Comparison of ENCODE assay signal across 8 cellular contexts in the genomic region with DNA sequence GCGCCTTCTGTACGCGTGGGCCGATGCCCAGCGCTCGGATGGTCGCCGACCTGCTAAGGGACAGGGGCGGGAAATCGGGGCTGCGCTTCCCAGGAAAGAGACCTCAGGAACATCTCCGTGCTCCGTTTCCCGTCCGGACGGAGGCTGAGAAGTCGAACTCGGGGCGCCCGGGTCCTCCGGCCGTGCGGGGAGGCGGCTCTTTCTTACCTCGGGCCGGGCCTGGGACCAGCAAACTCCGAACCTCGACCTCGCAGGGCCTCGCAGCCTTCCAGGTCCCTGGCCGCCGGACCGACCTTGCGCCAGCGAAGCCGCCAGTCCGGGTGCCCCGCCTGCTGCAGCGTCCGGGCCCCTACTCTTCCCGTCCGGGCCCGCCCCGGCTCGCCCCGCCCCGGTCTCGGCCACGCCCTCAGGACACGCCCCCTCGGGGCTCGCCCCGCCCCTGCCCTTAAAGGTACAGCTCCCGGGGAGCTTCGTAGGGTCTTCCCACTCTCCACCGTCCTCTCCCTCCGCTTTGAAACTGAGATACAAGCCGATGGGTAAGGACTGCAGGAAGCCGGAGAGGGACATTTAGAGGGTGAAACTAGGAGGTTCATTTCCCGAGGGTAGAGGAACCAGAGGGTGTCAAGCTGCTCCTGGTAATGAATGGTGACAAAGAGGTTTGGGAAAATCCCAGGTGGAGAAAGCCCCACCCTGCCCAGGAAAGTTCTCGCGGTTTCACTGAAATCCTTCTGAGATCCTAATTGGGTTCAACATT. TPM values are rescaled to one million over a fixed set of nuclear protein-coding genes. Genes with fewer than 3 reads are reported as not detected.
DNase-seq lines count a peak whose midpoint lies in the region; ATAC-seq and TF ChIP-seq lines count a peak whose summit lies in the region.

TSS of gene SLC8B1 (minus strand) at position 324 of the 754 bp plus-strand sequence. CDS start 2,231 bp downstream, outside the sequence.

- H3K36me3 ChIP-seq in aorta (ENCODE audit: control insufficient read depth in 1 of 2, insufficient read depth in 2 of 2, low read length in 1 of 2): no peaks in the 10 kb centered on the region

- ATAC-seq in HG02610 (IDR thresholded peaks at IDR 0.05; ENCODE audit: unreplicated experiment): peak; percentile 96
- ATAC-seq in aorta (ENCODE audit: low FRiP score): peak; percentile 99

- DNase-seq in NCI-H146 (lab: John Stamatoyannopoulos, UW) (peak; percentile 76), T1000 (lab: John Stamatoyannopoulos, UW) (peak; percentile 71), astrocyte of the cerebellum (ENCODE audit: low read depth) (peak; percentile 27), hepatic stellate cell (ENCODE audit: low spot score) (peak; percentile 86), retina (peak; percentile 87), aorta (peak; percentile 92 to 96)

- peak within 1 kb of the TSS in 1 of 2 donors; percentile 20 for H3K27ac ChIP-seq in aorta (ENCODE audit: low read depth in 1 of 2, low read length in 2 of 2)

- 1% methylated on average over 38 to 62 of the region's 62 CpGs for WGBS in aorta, 2 donors

- TF ChIP-seq POLR2A in GM15510 (IDR thresholded peaks at IDR 0.05; ENCODE audit: borderline replicate concordance, extremely low read depth, insufficient read length): peak; percentile 86

- H3K9me3 ChIP-seq in aorta (ENCODE audit: control insufficient read depth, low read length): no peaks in the 10 kb centered on the region

- intact Hi-C loops in aorta (cut with DNase I): loop anchor here (2.0 to 5.0 kb wide), 2 partner anchors 24 to 148 kb away; partner anchors contain the start of genes DDX54 (in 1 of the 2), PLBD2 (in 1 of the 2) and RITA1 (in 1 of the 2)

- H3K27me3 ChIP-seq in aorta (ENCODE audit: control insufficient read depth in 1 of 2, insufficient read depth in 2 of 2, low read length in 1 of 2): no peaks in the 10 kb centered on the region

- in situ Hi-C loops in astrocyte of the cerebellum (cut with HindIII; ENCODE audit: low sequenced_read_pairs): no loop called here

- TF ChIP-seq CTCF in astrocyte of the cerebellum (IDR thresholded peaks at IDR 0.05; ENCODE audit: low read depth, low read length, missing control alignments): no peak

- H3K4me3 ChIP-seq in astrocyte of the cerebellum (ENCODE audit: low read depth, low read length) (peak within 1 kb of the TSS; percentile 63), aorta (ENCODE audit: low read length in 2 of 2) (peak within 1 kb of the TSS; percentile 65 to 77)

- H3K4me1 ChIP-seq in aorta (ENCODE audit: control insufficient read depth in 1 of 2, insufficient read depth in 2 of 2, low read length in 2 of 2): no peaks in the 10 kb centered on the region

RNA-seq across cellular contexts. Expression of gene SLC8B1, which starts in this region (rescaled TPM):
- 10 to 100 TPM; 32.8 to 48.6 TPM for total RNA-seq in aorta
- polyA plus RNA-seq in aorta: 10 to 100 TPM in 1 of 2 donors, 1 to 10 TPM in 1; 8.1 to 46.6 TPM

Comparison
In these comparisons a context has a peak if more than half of its experiments do, and no peak if none do; other contexts are left out.
1. DNase-seq: peak in every context shown above with its lines; median percentile 94 in aorta; 87 in retina; 86 in hepatic stellate cell; 76 in NCI-H146; 71 in T1000; 27 in astrocyte of the cerebellum.